ENCODE assay signal across 25 cellular contexts in genomic region chr7:85396676-85397075, GRCh38.
"Had no signal": no experiment of that assay in that cellular context is flagged by ENCODE, and none has a peak within 500 bp of the region (broad histone marks: within the 10 kb centered on the region; RNA-seq: fewer than 3 reads in every experiment).

No MANE protein-coding gene starts in this region.

- FAIRE-seq: HepG2 had no signal

- DNase-seq: IMR-90, Karpas-422, KG1, MG63, NCI-H1092, NCI-H1105 treated with DMSO at 0.1 percent for 48 hours, NCI-H1417 treated with DMSO at 0.1 percent for 48 hours, NCI-H146, NCI-H1694 treated with DMSO at 0.1 percent for 48 hours, NCI-H1930, NCI-H2081 treated with DMSO at 0.1 percent for 48 hours, NCI-H2171, NCI-H226, NCI-H446, NCI-H510A, NCI-H524 treated with DMSO at 0.1 percent for 48 hours, NCI-H69, NCI-H774, PC-3, SHP77 treated with DMSO at 0.1 percent for 48 hours, SJCRH30 had no signal

- H3K36me3 ChIP-seq: MG63, SJCRH30 had no signal

- H3K4me3 ChIP-seq: MG63, SJCRH30 had no signal

- ATAC-seq: HepG2, Panc1, PC-3, Right ventricle myocardium inferior, SK-N-SH treated with all-trans-retinoic acid at 6 μM for 48 hours had no signal

- H3K27ac ChIP-seq: SJCRH30 had no signal

- H3K9me3 ChIP-seq: MG63, SJCRH30 had no signal

- H3K27me3 ChIP-seq: MG63, SJCRH30 had no signal
